Comparison of ENCODE assay signal across 23 cellular contexts in genomic region chr5:163695817-163696216, GRCh38.
DNase-seq lines count a peak whose midpoint lies in the region; ATAC-seq and TF ChIP-seq lines count a peak whose summit lies in the region.
"Had no signal": no experiment of that assay in that cellular context is flagged by ENCODE, and none has a peak within 500 bp of the region (broad histone marks: within the 10 kb centered on the region; RNA-seq: fewer than 3 reads in every experiment).

No MANE protein-coding gene starts in this region.

- intact Hi-C loops in Caco-2 (cut with micrococcal nuclease; ENCODE audit: unreplicated experiment): loop anchor here (1.0 to 5.0 kb wide), 5 partner anchors 132 to 1276 kb away; no protein-coding TSS in a partner anchor

- CTCF ChIA-PET in Caco-2 (lab: Charles Lee): interaction anchor here (1.3 to 1.9 kb wide), 2 partner anchors 132 to 808 kb away, joined by 6 to 10 read pairs; no protein-coding TSS in a partner anchor

- H3K4me1 Mint-ChIP-seq in Caco-2 (ENCODE audit: low read depth, unreplicated experiment): no peaks in the 10 kb centered on the region
- H3K4me1 Mint-ChIP-seq in natural killer cell treated with Interleukin-12 subunit alpha and Interleukin-12 subunit beta and Interleukin-15 and Interleukin-18, amount 100 ng/mL, for 72 hours (ENCODE audit: low read depth in 2 of 2): peaks cover 0 to 4% of the 10 kb centered on the region in 2 donors
- H3K4me1 Mint-ChIP-seq: activated CD4-positive, alpha-beta T cell treated with anti-CD3 and anti-CD28 coated beads, Interleukin-2, amount 10 ng/mL, durations not matched to agents 24 days and 14 days; activated CD8-positive, alpha-beta memory T cell treated with anti-CD3 and anti-CD28 coated beads, Interleukin-2, amount 10 ng/mL, durations not matched to agents 7 days and 5 days; activated naive CD4-positive, alpha-beta T cell treated with anti-CD3 and anti-CD28 coated beads, Interleukin-2, amount 50 U/mL, for 24 hours; CD4-positive, CD25-positive, alpha-beta regulatory T cell; central memory CD8-positive, alpha-beta T cell; stimulated activated effector memory CD8-positive, alpha-beta T cell treated with anti-CD3 and anti-CD28 coated beads, Interleukin-12 subunit alpha, Interleukin-12 subunit beta, amount 100 ng/mL, for 72 hours had no signal

- H3K4me3 Mint-ChIP-seq in Caco-2 (ENCODE audit: unreplicated experiment): no peak overlapping the region
- no peak overlapping the region for H3K4me3 Mint-ChIP-seq in natural killer cell treated with Interleukin-12 subunit alpha and Interleukin-12 subunit beta and Interleukin-15 and Interleukin-18, amount 100 ng/mL, for 72 hours
- H3K4me3 Mint-ChIP-seq: activated CD4-positive, alpha-beta T cell treated with anti-CD3 and anti-CD28 coated beads, Interleukin-2, amount 10 ng/mL, durations not matched to agents 24 days and 14 days; activated CD8-positive, alpha-beta memory T cell treated with anti-CD3 and anti-CD28 coated beads, Interleukin-2, amount 10 ng/mL, durations not matched to agents 7 days and 5 days; activated naive CD4-positive, alpha-beta T cell treated with anti-CD3 and anti-CD28 coated beads, Interleukin-2, amount 50 U/mL, for 24 hours; activated T-helper 1 cell treated with anti-CD3 and anti-CD28 coated beads, Interleukin-12 subunit alpha, Interleukin-12 subunit beta, Interleukin-2, Interleukin-4 antibody, amounts not matched to agents 30 ng/mL and 10 ng/mL and 1 ng/mL, durations not matched to agents 14 hours and 24 hours and 36 hours; CD4-positive, CD25-positive, alpha-beta regulatory T cell; central memory CD8-positive, alpha-beta T cell; stimulated activated effector memory CD8-positive, alpha-beta T cell treated with anti-CD3 and anti-CD28 coated beads, Interleukin-12 subunit alpha, Interleukin-12 subunit beta, amount 100 ng/mL, for 72 hours had no signal

- BruUV-seq in Caco-2 (replicated peaks; lab: Mats Ljungman, UMichigan): no TSS peak

- no peaks in the 10 kb centered on the region for H3K36me3 ChIP-seq in RWPE2 (ENCODE audit: low read depth)
- no peaks in the 10 kb centered on the region for H3K36me3 ChIP-seq in neural cell (ENCODE audit: insufficient read depth, low read length)
- no peaks in the 10 kb centered on the region for H3K36me3 ChIP-seq in Caco-2 (ENCODE audit: control insufficient read depth, insufficient read depth, low read length)
- H3K36me3 ChIP-seq: ascending aorta, MG63, ovary, sigmoid colon had no signal

- no peak overlapping the region for H3K4me2 ChIP-seq in neural cell (ENCODE audit: low read length)

- POLR2A ChIA-PET in Caco-2 (lab: Charles Lee): no interaction called here

- TF ChIP-seq CTCF in RWPE2 (IDR thresholded peaks at IDR 0.05; ENCODE audit: poor library complexity, severe bottlenecking): no peak
- no peak for TF ChIP-seq CTCF in neural cell (IDR thresholded peaks at IDR 0.05; ENCODE audit: poor library complexity, severe bottlenecking)
- no peak for TF ChIP-seq CTCF in Caco-2 (IDR thresholded peaks at IDR 0.05; ENCODE audit: insufficient read depth in 1 of 2, low read depth in 1 of 2, low read length in 1 of 2, severe bottlenecking in 1 of 2, unreplicated experiment in 1 of 2)

- peaks cover 3% of the 10 kb centered on the region for H3F3A ChIP-seq in neural cell (ENCODE audit: insufficient read depth, low read length, poor library complexity, severe bottlenecking)

- no peaks in the 10 kb centered on the region for H3K4me1 ChIP-seq in RWPE2 (ENCODE audit: insufficient read depth, poor library complexity, severe bottlenecking)
- no peaks in the 10 kb centered on the region for H3K4me1 ChIP-seq in Caco-2
- H3K4me1 ChIP-seq: ascending aorta, sigmoid colon, testis had no signal

- H3K9ac ChIP-seq in neural cell (ENCODE audit: low read length): peak overlapping the region; percentile 6

- no peaks in the 10 kb centered on the region for H4K20me1 ChIP-seq in neural cell (ENCODE audit: insufficient read depth)

- H3K4me3 ChIP-seq in RWPE2 (ENCODE audit: severe bottlenecking) (no peak overlapping the region), neural cell (ENCODE audit: low read length) (no peak overlapping the region), Caco-2 (ENCODE audit: low read depth, low read length) (no peak overlapping the region)
- H3K4me3 ChIP-seq: ascending aorta, MG63, ovary, sigmoid colon, testis had no signal

- peaks cover 5% of the 10 kb centered on the region for H3K27me3 Mint-ChIP-seq in Caco-2 (ENCODE audit: insufficient read depth, unreplicated experiment)
- H3K27me3 Mint-ChIP-seq in natural killer cell treated with Interleukin-12 subunit alpha and Interleukin-12 subunit beta and Interleukin-15 and Interleukin-18, amount 100 ng/mL, for 72 hours: peaks cover 0 to 5% of the 10 kb centered on the region in 2 donors
- H3K27me3 Mint-ChIP-seq: activated CD4-positive, alpha-beta T cell treated with anti-CD3 and anti-CD28 coated beads, Interleukin-2, amount 10 ng/mL, durations not matched to agents 24 days and 14 days; activated CD8-positive, alpha-beta memory T cell treated with anti-CD3 and anti-CD28 coated beads, Interleukin-2, amount 10 ng/mL, durations not matched to agents 7 days and 5 days; central memory CD8-positive, alpha-beta T cell had no signal

- peak; percentile 11 for ATAC-seq in GM18867 (IDR thresholded peaks at IDR 0.05; ENCODE audit: unreplicated experiment)
- peak; percentile 13 for ATAC-seq in HG02943 (IDR thresholded peaks at IDR 0.05; ENCODE audit: low read depth, unreplicated experiment)
- ATAC-seq in RWPE2 (ENCODE audit: low read depth): peak; percentile 17
- ATAC-seq in natural killer cell treated with Interleukin-12 subunit alpha and Interleukin-12 subunit beta and Interleukin-15 and Interleukin-18, amount 100 ng/mL, for 72 hours: no peak
- no peak for ATAC-seq in HG03097 (IDR thresholded peaks at IDR 0.05; ENCODE audit: low FRiP score, unreplicated experiment)

- no peaks in the 10 kb centered on the region for H3K9me2 ChIP-seq in neural cell (ENCODE audit: insufficient read depth, low read length)

- peaks cover 5% of the 10 kb centered on the region for H3K36me3 Mint-ChIP-seq in Caco-2 (ENCODE audit: insufficient read depth, unreplicated experiment)
- H3K36me3 Mint-ChIP-seq in natural killer cell treated with Interleukin-12 subunit alpha and Interleukin-12 subunit beta and Interleukin-15 and Interleukin-18, amount 100 ng/mL, for 72 hours: no peaks in the 10 kb centered on the region
- H3K36me3 Mint-ChIP-seq: activated CD8-positive, alpha-beta memory T cell treated with anti-CD3 and anti-CD28 coated beads, Interleukin-2, amount 10 ng/mL, durations not matched to agents 7 days and 5 days; activated naive CD4-positive, alpha-beta T cell treated with anti-CD3 and anti-CD28 coated beads, Interleukin-2, amount 50 U/mL, for 24 hours; CD4-positive, CD25-positive, alpha-beta regulatory T cell; stimulated activated effector memory CD8-positive, alpha-beta T cell treated with anti-CD3 and anti-CD28 coated beads, Interleukin-12 subunit alpha, Interleukin-12 subunit beta, amount 100 ng/mL, for 72 hours had no signal

- no peaks in the 10 kb centered on the region for H3K9me3 Mint-ChIP-seq in Caco-2 (ENCODE audit: unreplicated experiment)
- no peaks in the 10 kb centered on the region for H3K9me3 Mint-ChIP-seq in natural killer cell treated with Interleukin-12 subunit alpha and Interleukin-12 subunit beta and Interleukin-15 and Interleukin-18, amount 100 ng/mL, for 72 hours
- H3K9me3 Mint-ChIP-seq: activated CD4-positive, alpha-beta T cell treated with anti-CD3 and anti-CD28 coated beads, Interleukin-2, amount 10 ng/mL, durations not matched to agents 24 days and 14 days; activated naive CD4-positive, alpha-beta T cell treated with anti-CD3 and anti-CD28 coated beads, Interleukin-2, amount 50 U/mL, for 24 hours; activated T-helper 1 cell treated with anti-CD3 and anti-CD28 coated beads, Interleukin-12 subunit alpha, Interleukin-12 subunit beta, Interleukin-2, Interleukin-4 antibody, amounts not matched to agents 30 ng/mL and 10 ng/mL and 1 ng/mL, durations not matched to agents 14 hours and 24 hours and 36 hours; CD4-positive, CD25-positive, alpha-beta regulatory T cell; central memory CD8-positive, alpha-beta T cell; stimulated activated effector memory CD8-positive, alpha-beta T cell treated with anti-CD3 and anti-CD28 coated beads, Interleukin-12 subunit alpha, Interleukin-12 subunit beta, amount 100 ng/mL, for 72 hours had no signal

- H3K9me3 ChIP-seq in RWPE2 (ENCODE audit: severe bottlenecking): no peaks in the 10 kb centered on the region
- H3K9me3 ChIP-seq in neural cell (ENCODE audit: low read length): no peaks in the 10 kb centered on the region
- no peaks in the 10 kb centered on the region for H3K9me3 ChIP-seq in Caco-2
- H3K9me3 ChIP-seq: ascending aorta, MG63, ovary, sigmoid colon, testis had no signal

- H3K27ac ChIP-seq in RWPE2 (ENCODE audit: poor library complexity, severe bottlenecking) (no peak overlapping the region), neural cell (ENCODE audit: low read length) (peak overlapping the region; percentile 41)
- H3K27ac ChIP-seq: ascending aorta, ovary, sigmoid colon, testis had no signal

- no peaks in the 10 kb centered on the region for H3K79me2 ChIP-seq in neural cell (replicated peaks; ENCODE audit: insufficient read depth, low read length)

- TF ChIP-seq RAD21 in neural cell (conservative IDR thresholded peaks at IDR 0.05): no peak

- DNase-seq in RWPE2 (ENCODE audit: low spot score) (no peak), NCI-H1092 (lab: John Stamatoyannopoulos, UW) (no peak), Caco-2 (no peak)
- no peak for DNase-seq in natural killer cell treated with Interleukin-12 subunit alpha and Interleukin-12 subunit beta and Interleukin-15 and Interleukin-18, amount 100 ng/mL, for 72 hours (ENCODE audit: low spot score)
- DNase-seq: activated CD4-positive, alpha-beta T cell treated with anti-CD3 and anti-CD28 coated beads, Interleukin-2, amount 10 ng/mL, durations not matched to agents 24 days and 14 days; activated CD8-positive, alpha-beta memory T cell treated with anti-CD3 and anti-CD28 coated beads, Interleukin-2, amount 10 ng/mL, durations not matched to agents 7 days and 5 days; kidney; NCI-H187 treated with DMSO at 0.1 percent for 48 hours; NK-92 treated with Interleukin-12 subunit alpha and Interleukin-12 subunit beta, amount 100 ng/mL, for 24 hours; ovary; sigmoid colon had no signal

- H3K27me3 ChIP-seq in RWPE2 (ENCODE audit: insufficient read depth, poor library complexity, severe bottlenecking) (peaks cover 7% of the 10 kb centered on the region), neural cell (ENCODE audit: insufficient read depth, low read depth, low read length) (no peaks in the 10 kb centered on the region), Caco-2 (replicated peaks; ENCODE audit: control insufficient read depth, insufficient read depth, low read length) (no peaks in the 10 kb centered on the region)
- H3K27me3 ChIP-seq: ascending aorta, MG63, ovary, sigmoid colon, testis had no signal

- H2AFZ ChIP-seq in neural cell (ENCODE audit: low read depth, low read length): no peak overlapping the region

- H3K27ac Mint-ChIP-seq in Caco-2 (ENCODE audit: unreplicated experiment): no peak overlapping the region
- H3K27ac Mint-ChIP-seq in natural killer cell treated with Interleukin-12 subunit alpha and Interleukin-12 subunit beta and Interleukin-15 and Interleukin-18, amount 100 ng/mL, for 72 hours: no peak overlapping the region
- H3K27ac Mint-ChIP-seq: activated CD4-positive, alpha-beta T cell treated with anti-CD3 and anti-CD28 coated beads, Interleukin-2, amount 10 ng/mL, durations not matched to agents 24 days and 14 days; activated CD8-positive, alpha-beta memory T cell treated with anti-CD3 and anti-CD28 coated beads, Interleukin-2, amount 10 ng/mL, durations not matched to agents 7 days and 5 days; activated naive CD4-positive, alpha-beta T cell treated with anti-CD3 and anti-CD28 coated beads, Interleukin-2, amount 50 U/mL, for 24 hours; activated T-helper 1 cell treated with anti-CD3 and anti-CD28 coated beads, Interleukin-12 subunit alpha, Interleukin-12 subunit beta, Interleukin-2, Interleukin-4 antibody, amounts not matched to agents 30 ng/mL and 10 ng/mL and 1 ng/mL, durations not matched to agents 14 hours and 24 hours and 36 hours; CD4-positive, CD25-positive, alpha-beta regulatory T cell; stimulated activated effector memory CD8-positive, alpha-beta T cell treated with anti-CD3 and anti-CD28 coated beads, Interleukin-12 subunit alpha, Interleukin-12 subunit beta, amount 100 ng/mL, for 72 hours had no signal

- TF ChIP-seq EP300 in neural cell (conservative IDR thresholded peaks at IDR 0.05; ENCODE audit: poor library complexity, severe bottlenecking): no peak

Comparison
In these comparisons a context has a peak if more than half of its experiments do, and no peak if none do; other contexts are left out.
1. ATAC-seq: peak in GM18867 (single experiment), HG02943 (single experiment) and RWPE2 (single experiment); none in natural killer cell treated with Interleukin-12 subunit alpha and Interleukin-12 subunit beta and Interleukin-15 and Interleukin-18, amount 100 ng/mL, for 72 hours (0 of 2) and HG03097 (single experiment).